8 cellular contexts compared by ENCODE assay signal in the genomic region with DNA sequence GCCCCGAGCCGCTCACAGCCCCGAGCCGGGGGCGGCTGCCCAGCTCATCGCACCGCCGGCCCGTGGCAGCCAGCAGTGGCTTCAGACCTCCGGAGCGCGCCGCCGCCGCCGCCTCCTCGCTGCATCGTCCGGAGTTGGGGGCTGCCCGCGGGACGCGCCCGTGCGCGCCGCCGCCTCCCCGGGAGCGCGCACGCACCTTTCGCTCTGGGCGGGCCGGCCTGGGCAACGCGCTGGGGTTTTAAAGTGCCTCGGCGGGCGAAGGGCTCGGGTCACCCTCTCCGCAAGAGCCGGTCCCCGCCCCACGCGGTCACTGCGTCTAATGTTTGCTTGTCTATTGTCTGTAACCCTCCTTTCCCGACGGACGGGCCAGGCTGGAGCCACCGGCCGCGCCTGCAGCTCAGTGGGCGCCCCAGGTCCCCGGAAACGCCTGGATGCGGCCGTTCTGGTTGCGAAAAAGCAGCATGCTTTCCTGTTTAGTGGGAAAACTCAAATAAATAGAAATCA. TPM values are rescaled to one million over a fixed set of nuclear protein-coding genes. Genes with fewer than 3 reads are reported as not detected.
DNase-seq lines count a peak whose midpoint lies in the region; ATAC-seq and TF ChIP-seq lines count a peak whose summit lies in the region.

A gene (minus strand): TSS at position 143 of the 504 bp plus-strand sequence. CDS start 205 bp downstream, outside the sequence.

- H3K9me3 Mint-ChIP-seq in progenitor cell of endocrine pancreas (ENCODE audit: low read depth): no peaks in the 10 kb centered on the region

- H3K36me3 Mint-ChIP-seq in progenitor cell of endocrine pancreas (ENCODE audit: insufficient read depth): peaks cover 2% of the 10 kb centered on the region

- peaks cover 25% of the 10 kb centered on the region for H3K4me1 Mint-ChIP-seq in progenitor cell of endocrine pancreas (ENCODE audit: low read depth)

- no peaks in the 10 kb centered on the region for H3K36me3 ChIP-seq in adrenal gland (replicated peaks in 1 of 2)
- no peaks in the 10 kb centered on the region for H3K36me3 ChIP-seq in heart right ventricle
- no peaks in the 10 kb centered on the region for H3K36me3 ChIP-seq in upper lobe of right lung

- peak within 1 kb of the TSS; percentile 91 for H3K4me3 Mint-ChIP-seq in progenitor cell of endocrine pancreas (ENCODE audit: low read depth)

- TF ChIP-seq CTCF in GM12875 (IDR thresholded peaks at IDR 0.05; ENCODE audit: borderline replicate concordance, insufficient read depth, low read depth, low read length) (no peak), adrenal gland (IDR thresholded peaks at IDR 0.05) (peak in 1 of 6 experiments; percentile 0), heart right ventricle (IDR thresholded peaks at IDR 0.05) (no peak), progenitor cell of endocrine pancreas (IDR thresholded peaks at IDR 0.05; ENCODE audit: unreplicated experiment) (no peak), upper lobe of right lung (IDR thresholded peaks at IDR 0.05) (no peak)

- 0 to 1% (median 0%) methylated on average over 12 to 59 of the region's 59 CpGs for WGBS in adrenal gland, 4 donors
- WGBS in heart right ventricle, 2 donors: 1% methylated on average over 55 to 59 of the region's 59 CpGs

- H3K27me3 ChIP-seq in adrenal gland (no peaks in the 10 kb centered on the region), heart right ventricle (no peaks in the 10 kb centered on the region), upper lobe of right lung (no peaks in the 10 kb centered on the region)

- H3K9me3 ChIP-seq in adrenal gland (replicated peaks in 1 of 3) (no peaks in the 10 kb centered on the region), heart right ventricle (no peaks in the 10 kb centered on the region), upper lobe of right lung (no peaks in the 10 kb centered on the region)

- H3K4me1 ChIP-seq in adrenal gland (replicated peaks in 1 of 2) (peaks cover 9 to 38% of the 10 kb centered on the region in 2 donors), heart right ventricle (peaks cover 3 to 62% (median 41%) of the 10 kb centered on the region in 9 donors), upper lobe of right lung (peaks cover 10% of the 10 kb centered on the region)

- intact Hi-C loops in adrenal gland (cut with DNase I): no loop called here
- intact Hi-C loops in heart right ventricle (cut with DNase I): loop anchor here in 5 of 10 donors (5.0 kb wide), 3 partner anchors 38 to 47 kb away; no protein-coding TSS in a partner anchor
- intact Hi-C loops in upper lobe of right lung (cut with DNase I): no loop called here

- peak; percentile 80 for ATAC-seq in HG02678 (IDR thresholded peaks at IDR 0.05; ENCODE audit: unreplicated experiment)
- ATAC-seq in heart right ventricle: peak; percentile 92 to 96 (median 95)
- ATAC-seq in upper lobe of right lung: peak; percentile 95

- H3K27ac ChIP-seq in adrenal gland (peak within 1 kb of the TSS; percentile 56 to 98 (median 85)), heart right ventricle (peak within 1 kb of the TSS; percentile 40 to 96 (median 90)), upper lobe of right lung (peak within 1 kb of the TSS; percentile 78)

- H3K27ac Mint-ChIP-seq in progenitor cell of endocrine pancreas: peak within 1 kb of the TSS; percentile 97

- peak; percentile 64 to 71 for TF ChIP-seq POLR2A in adrenal gland (IDR thresholded peaks at IDR 0.05)

- H3K4me3 ChIP-seq in GM12875 (ENCODE audit: low read depth, low read length) (peak within 1 kb of the TSS; percentile 76), adrenal gland (peak within 1 kb of the TSS in 3 of 4 donors; percentile 48 to 99 (median 54)), heart right ventricle (peak within 1 kb of the TSS; percentile 64 to 84 (median 74)), upper lobe of right lung (peak within 1 kb of the TSS; percentile 61)

- peak; percentile 68 for DNase-seq in NCI-H128 (lab: John Stamatoyannopoulos, UW; ENCODE audit: unreplicated experiment)
- peak; percentile 51 for DNase-seq in T follicular helper cell (ENCODE audit: low read depth)
- peak; percentile 80 to 89 (median 83) for DNase-seq in adrenal gland
- peak; percentile 74 to 86 for DNase-seq in heart right ventricle
- DNase-seq in progenitor cell of endocrine pancreas (ENCODE audit: low spot score, unreplicated experiment): peak; percentile 80
- peak; percentile 93 for DNase-seq in upper lobe of right lung

- peaks cover 5% of the 10 kb centered on the region for H3K27me3 Mint-ChIP-seq in progenitor cell of endocrine pancreas

RNA-seq across cellular contexts. Expression of the gene that starts here (rescaled TPM):
- total RNA-seq in adrenal gland (10 to 100 TPM; 27.8 to 74.4 (median 45.8) TPM), heart right ventricle (10 to 100 TPM; 33.8 to 45.8 (median 37.5) TPM), progenitor cell of endocrine pancreas (82.3 and 85.2 TPM in 2 replicates), upper lobe of right lung (56.6 TPM)
- polyA plus RNA-seq in adrenal gland (10 to 100 TPM; 27.7 to 37.7 (median 31.0) TPM), heart right ventricle (10 to 100 TPM; 18.0 to 25.9 TPM)

Comparison
In these comparisons a context has a peak if more than half of its experiments do, and no peak if none do; other contexts are left out.
1. Peak in every context shown above with its lines: DNase-seq, ATAC-seq, H3K4me3 ChIP-seq and H3K27ac ChIP-seq.